15 cellular contexts compared by ENCODE assay signal in the genomic region with DNA sequence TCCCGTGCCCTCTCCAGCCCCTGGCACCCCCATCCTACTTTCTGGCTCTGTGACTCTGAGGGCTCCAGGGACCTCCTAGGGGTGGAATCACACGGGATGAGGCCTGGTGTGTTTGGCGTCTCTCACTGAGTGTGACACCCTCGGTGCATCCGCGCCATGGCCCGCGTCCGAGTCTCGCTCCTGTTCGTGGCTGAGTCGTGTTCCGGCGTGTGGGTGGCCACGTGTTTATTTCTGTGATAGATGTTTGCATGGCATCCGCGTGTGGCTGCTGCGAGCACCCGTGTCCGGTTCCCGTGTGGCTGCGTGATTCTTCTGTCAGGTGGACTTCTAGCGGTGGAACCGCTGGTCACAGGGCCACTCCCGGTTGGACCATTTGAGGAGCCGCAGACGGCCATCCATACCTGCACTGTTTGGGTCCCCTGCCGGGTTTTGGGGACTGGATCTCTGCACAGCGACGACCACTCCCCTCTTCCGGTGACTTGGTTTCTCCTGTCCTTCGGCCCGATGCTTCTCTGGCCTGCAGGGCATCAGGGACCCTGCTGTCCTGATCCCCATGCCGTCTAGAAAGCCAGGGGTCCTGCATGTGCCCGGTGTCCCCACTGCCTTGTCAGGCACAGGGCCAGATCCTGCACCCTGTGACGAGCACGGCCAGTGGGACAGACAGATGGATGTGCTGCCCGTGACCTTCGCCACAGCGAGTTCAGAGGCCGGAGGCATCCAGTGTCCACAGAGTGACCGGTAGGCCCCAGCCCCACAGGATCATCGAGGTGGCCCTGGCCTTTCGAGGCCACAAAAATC.
"Had no signal": no experiment of that assay in that cellular context is flagged by ENCODE, and none has a peak within 500 bp of the region (broad histone marks: within the 10 kb centered on the region; RNA-seq: fewer than 3 reads in every experiment).

No MANE protein-coding gene starts in this region.

- H3K9ac ChIP-seq: parathyroid adenoma had no signal

- ATAC-seq: activated CD8-positive, alpha-beta memory T cell treated with anti-CD3 and anti-CD28 coated beads, Interleukin-2, amount 10 ng/mL, durations not matched to agents 7 days and 5 days; body of pancreas; foreskin keratinocyte; left lung; sciatic nerve had no signal

- H3K27ac Mint-ChIP-seq: activated CD4-positive, alpha-beta memory T cell treated with anti-CD3 and anti-CD28 coated beads, Interleukin-2, amount 10 ng/mL, durations not matched to agents 7 days and 5 days; activated CD8-positive, alpha-beta memory T cell treated with anti-CD3 and anti-CD28 coated beads, Interleukin-2, amount 10 ng/mL, durations not matched to agents 7 days and 5 days; activated naive CD4-positive, alpha-beta T cell treated with anti-CD3 and anti-CD28 coated beads for 36 hours; activated T-helper 2 cell treated with anti-CD3 and anti-CD28 coated beads, Interferon-gamma antibody, Interleukin-2, Interleukin-4, amounts not matched to agents 10 μg/mL and 5 μg/mL and 100 μg/mL, durations not matched to agents 14 hours and 24 hours and 36 hours had no signal

- H3K27me3 ChIP-seq: body of pancreas, foreskin keratinocyte, left lung had no signal

- H3K4me3 Mint-ChIP-seq: activated CD4-positive, alpha-beta memory T cell treated with anti-CD3 and anti-CD28 coated beads, Interleukin-2, amount 10 ng/mL, durations not matched to agents 7 days and 5 days; activated CD8-positive, alpha-beta memory T cell treated with anti-CD3 and anti-CD28 coated beads, Interleukin-2, amount 10 ng/mL, durations not matched to agents 7 days and 5 days; activated naive CD4-positive, alpha-beta T cell treated with anti-CD3 and anti-CD28 coated beads for 36 hours; mesothelial cell of epicardium had no signal

- H2AFZ ChIP-seq: parathyroid adenoma had no signal

- H3K4me3 ChIP-seq: body of pancreas, left lung, smooth muscle cell had no signal

- H3K27me3 Mint-ChIP-seq: activated CD4-positive, alpha-beta memory T cell treated with anti-CD3 and anti-CD28 coated beads, Interleukin-2, amount 10 ng/mL, durations not matched to agents 7 days and 5 days; activated CD8-positive, alpha-beta memory T cell treated with anti-CD3 and anti-CD28 coated beads, Interleukin-2, amount 10 ng/mL, durations not matched to agents 7 days and 5 days had no signal

- H3K9me3 ChIP-seq: body of pancreas, left lung had no signal

- H3K27ac ChIP-seq: body of pancreas, foreskin keratinocyte, left lung, parathyroid adenoma, WERI-Rb-1 had no signal

- H3K4me1 ChIP-seq: foreskin keratinocyte, parathyroid adenoma had no signal

- H3K9me3 Mint-ChIP-seq: activated CD4-positive, alpha-beta memory T cell treated with anti-CD3 and anti-CD28 coated beads, Interleukin-2, amount 10 ng/mL, durations not matched to agents 7 days and 5 days; activated naive CD4-positive, alpha-beta T cell treated with anti-CD3 and anti-CD28 coated beads for 36 hours; activated T-helper 2 cell treated with anti-CD3 and anti-CD28 coated beads, Interferon-gamma antibody, Interleukin-2, Interleukin-4, amounts not matched to agents 10 μg/mL and 5 μg/mL and 100 μg/mL, durations not matched to agents 14 hours and 24 hours and 36 hours; mesothelial cell of epicardium had no signal

- H3K4me2 ChIP-seq: smooth muscle cell had no signal

- DNase-seq: activated CD4-positive, alpha-beta memory T cell treated with anti-CD3 and anti-CD28 coated beads, Interleukin-2, amount 10 ng/mL, durations not matched to agents 7 days and 5 days; activated CD4-positive, alpha-beta T cell treated with anti-CD3 and anti-CD28 coated beads for 4 hours; activated CD8-positive, alpha-beta memory T cell treated with anti-CD3 and anti-CD28 coated beads, Interleukin-2, amount 10 ng/mL, durations not matched to agents 7 days and 5 days; activated naive CD4-positive, alpha-beta T cell treated with anti-CD3 and anti-CD28 coated beads for 36 hours; activated T-cell treated with anti-CD3 and anti-CD28 coated beads, Interleukin-2, amount 50 U/mL, for 1 hour; body of pancreas; foreskin keratinocyte; stimulated activated CD4-positive, alpha-beta T cell treated with anti-CD3 and anti-CD28 coated beads, Interleukin-4, amount 100 ng/mL, for 1 hour; WERI-Rb-1 had no signal
